Comparison of ENCODE assay signal across 23 cellular contexts in genomic region chr5:72846483-72846882, GRCh38.
"Had no signal": no experiment of that assay in that cellular context is flagged by ENCODE, and none has a peak within 500 bp of the region (broad histone marks: within the 10 kb centered on the region; RNA-seq: fewer than 3 reads in every experiment).

No MANE protein-coding gene starts in this region.

- H3K27ac ChIP-seq: body of pancreas, epithelial cell of prostate, heart left ventricle, ovary, right lobe of liver, upper lobe of right lung had no signal

- H3K27me3 Mint-ChIP-seq: activated CD8-positive, alpha-beta memory T cell treated with anti-CD3 and anti-CD28 coated beads, Interleukin-2, amount 10 ng/mL, durations not matched to agents 7 days and 5 days; stimulated activated naive B cell treated with anti-CD40 and anti-IgM and Interleukin-4, amounts not matched to agents 10 μg/mL and 1 μg/mL and 100 μg/mL, for 72 hours; T-cell had no signal

- DNase-seq: activated CD4-positive, alpha-beta memory T cell treated with anti-CD3 and anti-CD28 coated beads, Interleukin-2, amount 10 ng/mL, durations not matched to agents 7 days and 5 days; activated CD4-positive, alpha-beta T cell treated with anti-CD3 and anti-CD28 coated beads for 48 hours; activated CD4-positive, CD25-positive, alpha-beta regulatory T cell; activated CD8-positive, alpha-beta memory T cell treated with anti-CD3 and anti-CD28 coated beads, Interleukin-2, amount 10 ng/mL, durations not matched to agents 7 days and 5 days; activated naive CD4-positive, alpha-beta T cell treated with Interleukin-2 at 50 U/mL for 16 hours; activated naive CD8-positive, alpha-beta T cell treated with anti-CD3 and anti-CD28 coated beads, Interleukin-2, amount 10 ng/mL, durations not matched to agents 7 days and 5 days; body of pancreas; caudate nucleus; dorsolateral prefrontal cortex; foreskin melanocyte; heart left ventricle; kidney; ovary; right lobe of liver; spleen; stimulated activated CD4-positive, alpha-beta T cell treated with anti-CD3 and anti-CD28 coated beads, Interleukin-4, amount 100 ng/mL, for 4 hours; stimulated activated naive B cell treated with anti-CD40 and anti-IgM and Interleukin-4, amounts not matched to agents 10 μg/mL and 1 μg/mL and 100 μg/mL, for 72 hours; T-cell; T-helper 9 cell; upper lobe of right lung had no signal

- H3K9me3 ChIP-seq: body of pancreas, heart left ventricle, ovary, right lobe of liver, spleen, thoracic aorta, upper lobe of right lung had no signal

- H3K27ac Mint-ChIP-seq: activated CD4-positive, alpha-beta memory T cell treated with anti-CD3 and anti-CD28 coated beads, Interleukin-2, amount 10 ng/mL, durations not matched to agents 7 days and 5 days; activated CD8-positive, alpha-beta memory T cell treated with anti-CD3 and anti-CD28 coated beads, Interleukin-2, amount 10 ng/mL, durations not matched to agents 7 days and 5 days; activated naive CD8-positive, alpha-beta T cell treated with anti-CD3 and anti-CD28 coated beads, Interleukin-2, amount 10 ng/mL, durations not matched to agents 7 days and 5 days; stimulated activated naive B cell treated with anti-CD40 and anti-IgM and Interleukin-4, amounts not matched to agents 10 μg/mL and 1 μg/mL and 100 μg/mL, for 72 hours; T-cell had no signal

- H3K36me3 ChIP-seq: ovary, right lobe of liver, thoracic aorta had no signal

- H3K9me3 Mint-ChIP-seq: activated CD4-positive, alpha-beta memory T cell treated with anti-CD3 and anti-CD28 coated beads, Interleukin-2, amount 10 ng/mL, durations not matched to agents 7 days and 5 days; activated naive CD8-positive, alpha-beta T cell treated with anti-CD3 and anti-CD28 coated beads, Interleukin-2, amount 10 ng/mL, durations not matched to agents 7 days and 5 days; stimulated activated naive B cell treated with anti-CD40 and anti-IgM and Interleukin-4, amounts not matched to agents 10 μg/mL and 1 μg/mL and 100 μg/mL, for 72 hours; T-cell had no signal

- H3K4me3 ChIP-seq: body of pancreas, heart left ventricle, lung, ovary, right lobe of liver, spleen, upper lobe of right lung had no signal

- H3K27me3 ChIP-seq: body of pancreas, dorsolateral prefrontal cortex, heart left ventricle, ovary, right lobe of liver, spleen, upper lobe of right lung had no signal
